1 cellular context compared by ENCODE assay signal in genomic region chr5:179610109-179610902, GRCh38.
TF ChIP-seq lines count a peak whose summit lies in the region.

No MANE protein-coding gene starts in this region.

TF ChIP-seq in HEK293, 187 proteins besides CTCF, POLR2A, EP300 and RAD21 (continued from another document):
- no peak for TF ChIP-seq TSHZ1 (tag by site-specific recombination; IDR thresholded peaks at IDR 0.05; ENCODE audit: borderline replicate concordance)
